1 cellular context compared by ENCODE assay signal in the genomic region with DNA sequence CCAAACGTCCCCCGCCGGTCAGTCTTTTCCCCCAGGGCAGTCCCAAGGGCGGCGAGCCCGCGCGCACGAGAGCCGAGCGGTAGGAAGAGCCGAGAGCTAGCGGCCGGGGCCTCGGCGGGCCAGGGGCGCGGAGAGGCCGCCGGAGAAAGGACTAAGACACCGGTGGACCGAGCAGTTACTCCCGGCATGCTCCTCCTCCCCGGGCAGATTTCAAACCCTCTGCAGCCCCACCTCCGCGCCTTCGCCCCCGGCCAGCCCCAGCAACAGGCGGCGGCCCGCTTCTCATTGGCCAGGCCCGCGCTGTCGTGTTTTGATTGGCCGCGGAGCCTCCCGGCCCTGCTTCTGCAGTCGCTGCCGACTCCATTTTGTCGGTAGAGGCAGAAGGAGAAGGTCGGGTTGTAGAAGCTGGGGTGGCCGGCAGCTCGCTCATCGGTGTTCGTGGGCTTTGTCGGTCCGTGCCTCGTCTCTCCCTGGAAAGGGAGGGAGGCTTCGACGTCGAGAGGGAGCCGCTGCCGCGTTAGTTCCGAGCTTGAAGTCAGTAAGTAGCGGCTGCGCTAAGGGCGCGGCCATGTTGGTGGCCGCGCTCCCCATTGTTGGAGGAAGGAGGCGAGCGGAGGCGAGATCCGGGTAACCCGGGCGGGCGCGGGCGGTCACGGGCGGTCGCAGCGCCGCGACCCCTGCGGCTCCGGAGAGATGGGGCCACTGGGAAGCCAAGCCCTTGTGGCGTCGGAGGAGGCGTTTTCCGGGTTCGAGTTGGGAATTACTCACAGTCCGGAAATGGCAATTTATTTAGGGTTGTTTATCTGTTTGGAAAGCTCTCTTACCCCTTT.
TF ChIP-seq lines count a peak whose summit lies in the region.

A gene with protein sequence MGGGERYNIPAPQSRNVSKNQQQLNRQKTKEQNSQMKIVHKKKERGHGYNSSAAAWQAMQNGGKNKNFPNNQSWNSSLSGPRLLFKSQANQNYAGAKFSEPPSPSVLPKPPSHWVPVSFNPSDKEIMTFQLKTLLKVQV (plus strand): TSS at position 368 of the 830 bp plus-strand sequence. CDS start 1,630 bp downstream, outside the sequence.

TF ChIP-seq in HepG2, 621 proteins besides CTCF, POLR2A, EP300 and RAD21 (continued from another document and continues in another):
- TF ChIP-seq, protein P1, sequence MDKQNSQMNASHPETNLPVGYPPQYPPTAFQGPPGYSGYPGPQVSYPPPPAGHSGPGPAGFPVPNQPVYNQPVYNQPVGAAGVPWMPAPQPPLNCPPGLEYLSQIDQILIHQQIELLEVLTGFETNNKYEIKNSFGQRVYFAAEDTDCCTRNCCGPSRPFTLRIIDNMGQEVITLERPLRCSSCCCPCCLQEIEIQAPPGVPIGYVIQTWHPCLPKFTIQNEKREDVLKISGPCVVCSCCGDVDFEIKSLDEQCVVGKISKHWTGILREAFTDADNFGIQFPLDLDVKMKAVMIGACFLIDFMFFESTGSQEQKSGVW (CRISPR knock-in tag; IDR thresholded peaks at IDR 0.05; ENCODE audit: borderline replicate concordance), result no peak
- TF ChIP-seq HOXD1 (CRISPR knock-in tag; IDR thresholded peaks at IDR 0.05) (peak; percentile 78; the same call in 1 of the 2 replicates), ZNF431 (CRISPR knock-in tag; IDR thresholded peaks at IDR 0.05; ENCODE audit: borderline replicate concordance, low read depth) (no peak), PCBP1 (IDR thresholded peaks at IDR 0.05; ENCODE audit: borderline replicate concordance, low read depth, low read length) (no peak), ZFP82 (CRISPR knock-in tag; IDR thresholded peaks at IDR 0.05; ENCODE audit: borderline replicate concordance) (no peak), CAMTA2 (CRISPR knock-in tag; IDR thresholded peaks at IDR 0.05; ENCODE audit: borderline replicate concordance) (no peak), MAFF (IDR thresholded peaks at IDR 0.05; ENCODE audit: low read depth, low read length) (no peak), ARID3A (IDR thresholded peaks at IDR 0.05; ENCODE audit: low read depth, low read length) (no peak), ZNF883 (CRISPR knock-in tag; IDR thresholded peaks at IDR 0.05; ENCODE audit: not compliant biosample characterization) (peak; percentile 41), MAFG (CRISPR knock-in tag; IDR thresholded peaks at IDR 0.05) (no peak), SRY (CRISPR knock-in tag; IDR thresholded peaks at IDR 0.05) (peak; percentile 40; the same call in 1 of the 2 replicates), GTF2F1 (IDR thresholded peaks at IDR 0.05; ENCODE audit: low read length) (peak; percentile 77), EZH2 (conservative IDR thresholded peaks at IDR 0.05; ENCODE audit: low read depth, low read length) (no peak), PPARG (CRISPR knock-in tag; conservative IDR thresholded peaks at IDR 0.05) (no peak), ZNF780A (CRISPR knock-in tag; IDR thresholded peaks at IDR 0.05) (no peak; the same call in 1 of the 2 replicates), SNAI1 (CRISPR knock-in tag; IDR thresholded peaks at IDR 0.05; ENCODE audit: borderline replicate concordance) (no peak), ZNF549 (CRISPR knock-in tag; IDR thresholded peaks at IDR 0.05) (no peak), KDM5B (CRISPR knock-in tag; IDR thresholded peaks at IDR 0.05; ENCODE audit: borderline replicate concordance) (peak; percentile 89; the same call in 1 of the 2 replicates), MED13 (CRISPR knock-in tag; IDR thresholded peaks at IDR 0.05) (0 out of 2 replicates have a peak, but pooled peaks have one; percentile 33), ATF4 (CRISPR knock-in tag; IDR thresholded peaks at IDR 0.05) (no peak), ZNF513 (CRISPR knock-in tag; conservative IDR thresholded peaks at IDR 0.05) (no peak), ZNF720 (CRISPR knock-in tag; IDR thresholded peaks at IDR 0.05) (no peak), KLF12 (CRISPR knock-in tag; IDR thresholded peaks at IDR 0.05; ENCODE audit: borderline replicate concordance) (0 out of 2 replicates have a peak, but pooled peaks have one; percentile 41), FOXP4 (CRISPR knock-in tag; IDR thresholded peaks at IDR 0.05) (no peak; the same call in 1 of the 2 replicates), ZNF891 (CRISPR knock-in tag; IDR thresholded peaks at IDR 0.05) (peak; percentile 87; the same call in 1 of the 2 replicates), JUND (CRISPR knock-in tag; IDR thresholded peaks at IDR 0.05) (no peak), GZF1 (CRISPR knock-in tag; IDR thresholded peaks at IDR 0.05) (peak; percentile 24; the same call in 1 of the 2 replicates), FIP1L1 (IDR thresholded peaks at IDR 0.05; ENCODE audit: borderline replicate concordance, insufficient read depth, low read depth, low read length) (no peak), HNRNPK (IDR thresholded peaks at IDR 0.05; ENCODE audit: low read depth, low read length, poor library complexity, severe bottlenecking) (no peak), SETDB1 (CRISPR knock-in tag; IDR thresholded peaks at IDR 0.05; ENCODE audit: borderline replicate concordance) (no peak)
- TF ChIP-seq, protein P2, sequence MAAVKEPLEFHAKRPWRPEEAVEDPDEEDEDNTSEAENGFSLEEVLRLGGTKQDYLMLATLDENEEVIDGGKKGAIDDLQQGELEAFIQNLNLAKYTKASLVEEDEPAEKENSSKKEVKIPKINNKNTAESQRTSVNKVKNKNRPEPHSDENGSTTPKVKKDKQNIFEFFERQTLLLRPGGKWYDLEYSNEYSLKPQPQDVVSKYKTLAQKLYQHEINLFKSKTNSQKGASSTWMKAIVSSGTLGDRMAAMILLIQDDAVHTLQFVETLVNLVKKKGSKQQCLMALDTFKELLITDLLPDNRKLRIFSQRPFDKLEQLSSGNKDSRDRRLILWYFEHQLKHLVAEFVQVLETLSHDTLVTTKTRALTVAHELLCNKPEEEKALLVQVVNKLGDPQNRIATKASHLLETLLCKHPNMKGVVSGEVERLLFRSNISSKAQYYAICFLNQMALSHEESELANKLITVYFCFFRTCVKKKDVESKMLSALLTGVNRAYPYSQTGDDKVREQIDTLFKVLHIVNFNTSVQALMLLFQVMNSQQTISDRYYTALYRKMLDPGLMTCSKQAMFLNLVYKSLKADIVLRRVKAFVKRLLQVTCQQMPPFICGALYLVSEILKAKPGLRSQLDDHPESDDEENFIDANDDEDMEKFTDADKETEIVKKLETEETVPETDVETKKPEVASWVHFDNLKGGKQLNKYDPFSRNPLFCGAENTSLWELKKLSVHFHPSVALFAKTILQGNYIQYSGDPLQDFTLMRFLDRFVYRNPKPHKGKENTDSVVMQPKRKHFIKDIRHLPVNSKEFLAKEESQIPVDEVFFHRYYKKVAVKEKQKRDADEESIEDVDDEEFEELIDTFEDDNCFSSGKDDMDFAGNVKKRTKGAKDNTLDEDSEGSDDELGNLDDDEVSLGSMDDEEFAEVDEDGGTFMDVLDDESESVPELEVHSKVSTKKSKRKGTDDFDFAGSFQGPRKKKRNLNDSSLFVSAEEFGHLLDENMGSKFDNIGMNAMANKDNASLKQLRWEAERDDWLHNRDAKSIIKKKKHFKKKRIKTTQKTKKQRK (IDR thresholded peaks at IDR 0.05; ENCODE audit: low read length), result no peak
- TF ChIP-seq, protein P3, sequence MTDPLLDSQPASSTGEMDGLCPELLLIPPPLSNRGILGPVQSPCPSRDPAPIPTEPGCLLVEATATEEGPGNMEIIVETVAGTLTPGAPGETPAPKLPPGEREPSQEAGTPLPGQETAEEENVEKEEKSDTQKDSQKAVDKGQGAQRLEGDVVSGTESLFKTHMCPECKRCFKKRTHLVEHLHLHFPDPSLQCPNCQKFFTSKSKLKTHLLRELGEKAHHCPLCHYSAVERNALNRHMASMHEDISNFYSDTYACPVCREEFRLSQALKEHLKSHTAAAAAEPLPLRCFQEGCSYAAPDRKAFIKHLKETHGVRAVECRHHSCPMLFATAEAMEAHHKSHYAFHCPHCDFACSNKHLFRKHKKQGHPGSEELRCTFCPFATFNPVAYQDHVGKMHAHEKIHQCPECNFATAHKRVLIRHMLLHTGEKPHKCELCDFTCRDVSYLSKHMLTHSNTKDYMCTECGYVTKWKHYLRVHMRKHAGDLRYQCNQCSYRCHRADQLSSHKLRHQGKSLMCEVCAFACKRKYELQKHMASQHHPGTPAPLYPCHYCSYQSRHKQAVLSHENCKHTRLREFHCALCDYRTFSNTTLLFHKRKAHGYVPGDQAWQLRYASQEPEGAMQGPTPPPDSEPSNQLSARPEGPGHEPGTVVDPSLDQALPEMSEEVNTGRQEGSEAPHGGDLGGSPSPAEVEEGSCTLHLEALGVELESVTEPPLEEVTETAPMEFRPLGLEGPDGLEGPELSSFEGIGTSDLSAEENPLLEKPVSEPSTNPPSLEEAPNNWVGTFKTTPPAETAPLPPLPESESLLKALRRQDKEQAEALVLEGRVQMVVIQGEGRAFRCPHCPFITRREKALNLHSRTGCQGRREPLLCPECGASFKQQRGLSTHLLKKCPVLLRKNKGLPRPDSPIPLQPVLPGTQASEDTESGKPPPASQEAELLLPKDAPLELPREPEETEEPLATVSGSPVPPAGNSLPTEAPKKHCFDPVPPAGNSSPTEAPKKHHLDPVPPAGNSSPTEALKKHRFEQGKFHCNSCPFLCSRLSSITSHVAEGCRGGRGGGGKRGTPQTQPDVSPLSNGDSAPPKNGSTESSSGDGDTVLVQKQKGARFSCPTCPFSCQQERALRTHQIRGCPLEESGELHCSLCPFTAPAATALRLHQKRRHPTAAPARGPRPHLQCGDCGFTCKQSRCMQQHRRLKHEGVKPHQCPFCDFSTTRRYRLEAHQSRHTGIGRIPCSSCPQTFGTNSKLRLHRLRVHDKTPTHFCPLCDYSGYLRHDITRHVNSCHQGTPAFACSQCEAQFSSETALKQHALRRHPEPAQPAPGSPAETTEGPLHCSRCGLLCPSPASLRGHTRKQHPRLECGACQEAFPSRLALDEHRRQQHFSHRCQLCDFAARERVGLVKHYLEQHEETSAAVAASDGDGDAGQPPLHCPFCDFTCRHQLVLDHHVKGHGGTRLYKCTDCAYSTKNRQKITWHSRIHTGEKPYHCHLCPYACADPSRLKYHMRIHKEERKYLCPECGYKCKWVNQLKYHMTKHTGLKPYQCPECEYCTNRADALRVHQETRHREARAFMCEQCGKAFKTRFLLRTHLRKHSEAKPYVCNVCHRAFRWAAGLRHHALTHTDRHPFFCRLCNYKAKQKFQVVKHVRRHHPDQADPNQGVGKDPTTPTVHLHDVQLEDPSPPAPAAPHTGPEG (CRISPR knock-in tag; IDR thresholded peaks at IDR 0.05), result peak; percentile 88
- TF ChIP-seq, protein P4, sequence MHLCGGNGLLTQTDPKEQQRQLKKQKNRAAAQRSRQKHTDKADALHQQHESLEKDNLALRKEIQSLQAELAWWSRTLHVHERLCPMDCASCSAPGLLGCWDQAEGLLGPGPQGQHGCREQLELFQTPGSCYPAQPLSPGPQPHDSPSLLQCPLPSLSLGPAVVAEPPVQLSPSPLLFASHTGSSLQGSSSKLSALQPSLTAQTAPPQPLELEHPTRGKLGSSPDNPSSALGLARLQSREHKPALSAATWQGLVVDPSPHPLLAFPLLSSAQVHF (CRISPR knock-in tag; IDR thresholded peaks at IDR 0.05), result no peak
- TF ChIP-seq, protein P5, sequence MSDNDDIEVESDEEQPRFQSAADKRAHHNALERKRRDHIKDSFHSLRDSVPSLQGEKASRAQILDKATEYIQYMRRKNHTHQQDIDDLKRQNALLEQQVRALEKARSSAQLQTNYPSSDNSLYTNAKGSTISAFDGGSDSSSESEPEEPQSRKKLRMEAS (IDR thresholded peaks at IDR 0.05), result peak; percentile 61
- TF ChIP-seq, protein P6, sequence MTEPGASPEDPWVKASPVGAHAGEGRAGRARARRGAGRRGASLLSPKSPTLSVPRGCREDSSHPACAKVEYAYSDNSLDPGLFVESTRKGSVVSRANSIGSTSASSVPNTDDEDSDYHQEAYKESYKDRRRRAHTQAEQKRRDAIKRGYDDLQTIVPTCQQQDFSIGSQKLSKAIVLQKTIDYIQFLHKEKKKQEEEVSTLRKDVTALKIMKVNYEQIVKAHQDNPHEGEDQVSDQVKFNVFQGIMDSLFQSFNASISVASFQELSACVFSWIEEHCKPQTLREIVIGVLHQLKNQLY (CRISPR knock-in tag; IDR thresholded peaks at IDR 0.05), result no peak
